Comparison of ENCODE assay signal across 25 cellular contexts in the genomic region with DNA sequence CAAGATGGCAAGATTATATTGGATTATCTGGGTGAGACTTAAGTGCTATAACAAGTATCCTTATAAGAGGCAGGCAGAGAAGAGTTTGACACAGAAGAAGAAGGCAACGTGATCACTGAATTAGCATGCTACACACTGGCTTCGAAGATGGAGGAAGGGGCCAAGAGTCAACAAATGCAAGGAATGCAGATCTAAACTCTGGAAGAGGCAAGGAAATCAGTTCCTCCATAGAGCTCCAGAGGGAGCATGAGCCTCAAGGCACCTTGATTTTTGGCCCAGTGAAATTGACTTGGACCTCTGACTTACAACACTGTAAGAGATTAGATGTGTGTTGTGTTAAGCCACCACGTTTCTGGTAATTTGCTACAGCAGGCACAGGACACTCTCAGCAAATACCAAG.
"Had no signal": no experiment of that assay in that cellular context is flagged by ENCODE, and none has a peak within 500 bp of the region (broad histone marks: within the 10 kb centered on the region; RNA-seq: fewer than 3 reads in every experiment).

No MANE protein-coding gene starts in this region.

- H3K27me3 ChIP-seq: ascending aorta, body of pancreas, MG63, Peyer's patch had no signal

- ATAC-seq: activated CD8-positive, alpha-beta memory T cell treated with anti-CD3 and anti-CD28 coated beads, Interleukin-2, amount 10 ng/mL, durations not matched to agents 7 days and 5 days; activated naive CD4-positive, alpha-beta T cell treated with anti-CD3 and anti-CD28 coated beads, Interleukin-2, amount 50 U/mL, for 72 hours; activated naive CD8-positive, alpha-beta T cell treated with anti-CD3 and anti-CD28 coated beads, Interleukin-2, amount 50 U/mL, for 24 hours; body of pancreas had no signal

- H3K4me1 ChIP-seq: ascending aorta, body of pancreas, Peyer's patch had no signal

- H3K27ac ChIP-seq: ascending aorta, body of pancreas, Peyer's patch had no signal

- H3K36me3 ChIP-seq: ascending aorta, MG63, Peyer's patch had no signal

- DNase-seq: activated B cell treated with CpG ODN at 0.5 μM for 24 hours; activated CD4-positive, alpha-beta T cell treated with anti-CD3 and anti-CD28 coated beads for 1 hour; activated CD4-positive, alpha-beta T cell treated with anti-CD3 and anti-CD28 coated beads, Interleukin-2, amount 10 ng/mL, durations not matched to agents 24 days and 14 days; activated CD4-positive, alpha-beta T cell treated with anti-CD3 and anti-CD28 coated beads, Interleukin-2, amount 50 U/mL, for 48 hours; activated CD8-positive, alpha-beta memory T cell treated with anti-CD3 and anti-CD28 coated beads, Interleukin-2, amount 10 ng/mL, durations not matched to agents 7 days and 5 days; activated effector memory CD4-positive, alpha-beta T cell treated with anti-CD3 and anti-CD28 coated beads, Interleukin-2, amount 50 U/mL, for 16 hours; activated naive CD4-positive, alpha-beta T cell treated with Interleukin-2 at 50 U/mL for 16 hours; activated naive CD8-positive, alpha-beta T cell treated with anti-CD3 and anti-CD28 coated beads, Interleukin-2, amount 50 U/mL, for 24 hours; activated T-cell treated with anti-CD3 and anti-CD28 coated beads, Interleukin-2, amount 50 U/mL, for 24 hours; amniotic stem cell; body of pancreas; MG63; MV-4-11; NCI-H1092 treated with DMSO at 0.1 percent for 48 hours; NCI-H1417 treated with DMSO at 0.1 percent for 48 hours; NCI-H1694; NCI-H2029; NCI-H2107; NCI-H2171 treated with DMSO at 0.1 percent for 48 hours; NCI-H226; Peyer's patch; SHP77 treated with DMSO at 0.1 percent for 48 hours had no signal

- H3K9me3 ChIP-seq: ascending aorta, body of pancreas, MG63, Peyer's patch had no signal

- FAIRE-seq: bronchial epithelial cell had no signal

- H3K4me3 ChIP-seq: ascending aorta, body of pancreas, MG63, Peyer's patch had no signal
